17 cellular contexts compared by ENCODE assay signal in genomic region chr7:123724725-123725381, GRCh38. TPM values are rescaled to one million over a fixed set of nuclear protein-coding genes. Genes with fewer than 3 reads are reported as not detected.
DNase-seq lines count a peak whose midpoint lies in the region; ATAC-seq and TF ChIP-seq lines count a peak whose summit lies in the region.
"Had no signal": no experiment of that assay in that cellular context is flagged by ENCODE, and none has a peak within 500 bp of the region (broad histone marks: within the 10 kb centered on the region; RNA-seq: fewer than 3 reads in every experiment).

No MANE protein-coding gene starts in this region.

- H3K27ac ChIP-seq in A673 (ENCODE audit: low read depth, low read length, poor library complexity, severe bottlenecking), result peak overlapping the region; percentile 10
- H3K27ac ChIP-seq in HEK293 (ENCODE audit: extremely low read depth, low read depth, low read length), result no peak overlapping the region
- H3K27ac ChIP-seq in gastrocnemius medialis, result no peak overlapping the region
- H3K27ac ChIP-seq: neutrophil, stomach, vagina had no signal

- H3K9me3 ChIP-seq in A673 (ENCODE audit: low read depth, low read length, poor library complexity, severe bottlenecking), result no peaks in the 10 kb centered on the region
- no peaks in the 10 kb centered on the region for H3K9me3 ChIP-seq in HEK293 (ENCODE audit: control insufficient read depth, insufficient read depth, low read depth, low read length)
- no peaks in the 10 kb centered on the region for H3K9me3 ChIP-seq in endocrine pancreas (ENCODE audit: control insufficient read depth, low read length)
- H3K9me3 ChIP-seq in gastrocnemius medialis, result no peaks in the 10 kb centered on the region
- H3K9me3 ChIP-seq: neutrophil, stomach, vagina had no signal

- ATAC-seq in gastrocnemius medialis, result no peak
- no peak for ATAC-seq in GM18517 (IDR thresholded peaks at IDR 0.05; ENCODE audit: unreplicated experiment)

- H3K4me1 ChIP-seq in A673 (ENCODE audit: insufficient read depth, low read length, poor library complexity, severe bottlenecking) (peaks cover 32% of the 10 kb centered on the region), HEK293 (ENCODE audit: control insufficient read depth, insufficient read depth, low read length) (peaks cover 6% of the 10 kb centered on the region; the same call in 1 of the 2 replicates), endocrine pancreas (ENCODE audit: control insufficient read depth, insufficient read depth, low read length) (peaks cover 39% of the 10 kb centered on the region), gastrocnemius medialis (peaks cover 50 to 68% of the 10 kb centered on the region in 2 donors)

- H3K36me3 ChIP-seq in A673 (ENCODE audit: insufficient read depth, low read length, poor library complexity, severe bottlenecking), result no peaks in the 10 kb centered on the region
- H3K36me3 ChIP-seq in HEK293 (ENCODE audit: control insufficient read depth in 2 of 2, insufficient read depth in 1 of 2, low read length in 2 of 2), result no peaks in the 10 kb centered on the region
- no peaks in the 10 kb centered on the region for H3K36me3 ChIP-seq in endocrine pancreas (ENCODE audit: control insufficient read depth, insufficient read depth, low read length)
- H3K36me3 ChIP-seq in gastrocnemius medialis, result no peaks in the 10 kb centered on the region
- H3K36me3 ChIP-seq: neutrophil, stomach, vagina had no signal

- intact Hi-C loops in A673 (cut with micrococcal nuclease; ENCODE audit: unreplicated experiment) (no loop called here), gastrocnemius medialis (cut with DNase I; ENCODE audit: low total_unique reads) (no loop called here)

- DNase-seq in A673 (ENCODE audit: low spot score) (no peak), RPMI7951 (ENCODE audit: low read depth) (peak; percentile 24), gastrocnemius medialis (no peak), SHP77 treated with DMSO at 0.1 percent for 48 hours (lab: John Stamatoyannopoulos, UW) (no peak), NCI-H2107 treated with DMSO at 0.1 percent for 48 hours (lab: John Stamatoyannopoulos, UW; ENCODE audit: unreplicated experiment) (no peak)
- DNase-seq: activated CD4-positive, CD25-positive, alpha-beta regulatory T cell treated with anti-CD3 and anti-CD28 coated beads, Interleukin-2, amount 50 U/mL, for 72 hours; effector CD8-positive, alpha-beta T cell; HFFc6; hypothalamus; NK-92 treated with Interleukin-12 subunit alpha and Interleukin-12 subunit beta, amount 100 ng/mL, for 24 hours; retina; stomach had no signal

- in situ Hi-C loops in gastrocnemius medialis (cut with MboI; ENCODE audit: low sequenced_read_pairs in 4 of 4), result loop anchor here in 1 of 4 donors (25.0 kb wide), 1 partner anchor 1212 kb away; the partner anchor contains the start of gene POT1

- CTCF ChIA-PET in A673 (lab: Charles Lee) (no interaction called here), HEK293 (lab: Yijun Ruan, JAX) (interaction anchor here (1.1 kb wide), 1 partner anchor 140 kb away, joined by 4 read pairs; no protein-coding TSS in a partner anchor)

- BruUV-seq in A673 (replicated peaks; lab: Mats Ljungman, UMichigan), result no TSS peak

- H3K27me3 ChIP-seq in A673 (replicated peaks; ENCODE audit: insufficient read depth, low read depth, low read length, poor library complexity) (no peaks in the 10 kb centered on the region), endocrine pancreas (ENCODE audit: control insufficient read depth, insufficient read depth, low read length) (no peaks in the 10 kb centered on the region), gastrocnemius medialis (no peaks in the 10 kb centered on the region)
- H3K27me3 ChIP-seq: neutrophil, stomach, vagina had no signal

- H3K4me3 ChIP-seq in A673 (ENCODE audit: low read depth, low read length, poor library complexity, severe bottlenecking) (no peak overlapping the region), HEK293 (ENCODE audit: low read depth, low read length) (no peak overlapping the region), endocrine pancreas (ENCODE audit: control insufficient read depth, insufficient read depth, low read length) (peak overlapping the region; percentile 22), gastrocnemius medialis (no peak overlapping the region)
- H3K4me3 ChIP-seq: stomach, vagina had no signal

- H3K9ac ChIP-seq in endocrine pancreas (ENCODE audit: control insufficient read depth, insufficient read depth, low read length), result no peak overlapping the region

- TF ChIP-seq CTCF in A673 (conservative IDR thresholded peaks at IDR 0.05; ENCODE audit: low read depth, low read length), result no peak
- no peak for TF ChIP-seq CTCF in HEK293 (tag by site-specific recombination; IDR thresholded peaks at IDR 0.05)
- no peak for TF ChIP-seq CTCF in gastrocnemius medialis (IDR thresholded peaks at IDR 0.05 in 4 of 5, conservative IDR thresholded peaks at IDR 0.05 in 1 of 5)

- no peak for TF ChIP-seq POLR2A in gastrocnemius medialis (IDR thresholded peaks at IDR 0.05)

- POLR2A ChIA-PET in A673 (lab: Charles Lee; ENCODE audit: low non-redundant PET), result no interaction called here
- POLR2A ChIA-PET in HEK293 (lab: Yijun Ruan, JAX), result no interaction called here

TF ChIP-seq in HEK293, 187 proteins besides CTCF, POLR2A, EP300 and RAD21:
- no peak for TF ChIP-seq ATF2 (tag by site-specific recombination; IDR thresholded peaks at IDR 0.05; ENCODE audit: low read depth)
- TF ChIP-seq PRDM6 (tag by site-specific recombination; IDR thresholded peaks at IDR 0.05), result peak; percentile 46; the same call in 1 of the 2 replicates
- TF ChIP-seq ZNF639 (tag by site-specific recombination; IDR thresholded peaks at IDR 0.05), result no peak

RNA-seq across cellular contexts. Expression of gene WASL, which starts 23.9 kb away (rescaled TPM):
- 31.9 and 32.1 TPM in 2 replicates for total RNA-seq in A673 (2021)
- 18.3 and 25.8 TPM in 2 replicates for total RNA-seq in RPMI7951 (2014; rRNA removed; shearing (Covaris generic))
- 10 to 100 TPM; 29.0 to 40.4 (median 33.0) TPM for total RNA-seq in gastrocnemius medialis
